12 cellular contexts compared by ENCODE assay signal in genomic region chr6:19399406-19399805, GRCh38.
DNase-seq lines count a peak whose midpoint lies in the region; TF ChIP-seq lines count a peak whose summit lies in the region.
"Had no signal": no experiment of that assay in that cellular context is flagged by ENCODE, and none has a peak within 500 bp of the region (broad histone marks: within the 10 kb centered on the region; RNA-seq: fewer than 3 reads in every experiment).

No MANE protein-coding gene starts in this region.

- H3K4me3 ChIP-seq in choroid plexus epithelial cell (ENCODE audit: low read depth, low read length) = no peak overlapping the region
- H3K4me3 ChIP-seq: BLaER1 treated with 17β-estradiol and CSF1 and Interleukin-3, amounts not matched to agents 10 nM and 100 nM; GM23338 had no signal

- DNase-seq in Ammon's horn (ENCODE audit: low spot score) (peak; percentile 81), NCI-H2029 treated with DMSO at 0.1 percent for 48 hours (lab: John Stamatoyannopoulos, UW) (peak; percentile 27), choroid plexus epithelial cell (ENCODE audit: low read depth) (peak; percentile 91), pons (ENCODE audit: low spot score) (peak; percentile 34), NCI-H2196 (lab: John Stamatoyannopoulos, UW; ENCODE audit: unreplicated experiment) (no peak), RWPE1 (ENCODE audit: low spot score) (no peak), NCI-H774 (lab: John Stamatoyannopoulos, UW) (no peak)
- no peak for DNase-seq in stimulated activated CD4-positive, alpha-beta T cell treated with anti-CD3 and anti-CD28 coated beads, Interleukin-12 subunit alpha, Interleukin-12 subunit beta, amount 100 ng/mL, for 4 hours
- DNase-seq: activated naive CD4-positive, alpha-beta T cell treated with Interleukin-2 at 50 U/mL for 16 hours; erythroblast had no signal

- no peak overlapping the region for H3K27ac ChIP-seq in RWPE1
- H3K27ac ChIP-seq: BLaER1 treated with 17β-estradiol and CSF1 and Interleukin-3, amounts not matched to agents 10 nM and 100 nM had no signal

- TF ChIP-seq CTCF in choroid plexus epithelial cell (conservative IDR thresholded peaks at IDR 0.05; ENCODE audit: low read depth, low read length) (peak; percentile 12), RWPE1 (conservative IDR thresholded peaks at IDR 0.05; ENCODE audit: low read depth) (no peak)

- CTCF ChIA-PET in RWPE1 (lab: Yijun Ruan, JAX) = no interaction called here

- POLR2A ChIA-PET in RWPE1 (lab: Yijun Ruan, JAX; ENCODE audit: low non-redundant PET) = no interaction called here

Comparison
In these comparisons a context has a peak if more than half of its experiments do, and no peak if none do; other contexts are left out.
1. DNase-seq: peak in Ammon's horn (single experiment), NCI-H2029 treated with DMSO at 0.1 percent for 48 hours (single experiment), choroid plexus epithelial cell (single experiment) and pons (single experiment); none in stimulated activated CD4-positive, alpha-beta T cell treated with anti-CD3 and anti-CD28 coated beads, Interleukin-12 subunit alpha, Interleukin-12 subunit beta, amount 100 ng/mL, for 4 hours (single experiment), NCI-H2196 (single experiment), RWPE1 (single experiment) and NCI-H774 (single experiment).